ENCODE assay signal across 8 cellular contexts in the genomic region with DNA sequence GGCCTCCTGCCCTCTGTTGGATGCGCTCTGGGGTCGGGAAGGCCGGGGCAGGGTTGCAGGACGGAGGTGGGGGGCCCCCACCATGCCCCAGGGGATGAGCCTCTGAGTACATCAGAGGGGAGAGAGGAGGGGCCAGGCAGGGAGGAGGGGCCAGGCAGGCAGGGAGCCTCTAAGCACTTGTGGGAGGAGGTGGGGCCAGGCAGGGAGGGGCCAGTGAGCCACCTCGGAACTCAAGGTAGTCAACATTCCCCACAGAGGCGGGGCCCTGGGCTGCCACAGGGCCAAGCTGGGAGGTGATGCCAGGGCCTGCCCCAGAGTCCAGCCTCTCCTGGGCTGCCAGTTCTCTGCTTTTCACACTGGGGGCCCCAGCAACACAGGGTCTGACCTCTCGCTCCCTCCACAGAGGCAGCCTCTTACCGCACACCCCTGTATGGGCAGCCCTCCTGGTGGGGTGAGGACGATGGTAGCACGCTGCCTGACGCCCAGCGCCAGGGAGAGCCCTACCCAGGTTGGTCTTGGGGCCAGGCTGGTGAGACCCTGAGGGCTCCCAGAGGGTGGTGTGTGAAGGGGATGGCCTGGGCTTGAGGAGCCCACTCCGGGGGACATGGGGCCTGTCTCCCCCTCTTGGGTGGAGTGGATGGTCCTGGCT.
DNase-seq lines count a peak whose midpoint lies in the region; ATAC-seq and TF ChIP-seq lines count a peak whose summit lies in the region.

No MANE protein-coding gene starts in this region.

- ATAC-seq in GM21367 (IDR thresholded peaks at IDR 0.05; ENCODE audit: unreplicated experiment) = no peak

- no peak for TF ChIP-seq CTCF in epithelial cell of esophagus (IDR thresholded peaks at IDR 0.05; ENCODE audit: insufficient read depth, low read depth, low read length, missing control alignments)

- peak; percentile 31 for DNase-seq in NCI-H748 (lab: John Stamatoyannopoulos, UW; ENCODE audit: unreplicated experiment)
- DNase-seq in NCI-H748 treated with DMSO at 0.1 percent for 48 hours (lab: John Stamatoyannopoulos, UW) = no peak
- peak; percentile 58 for DNase-seq in NCI-H345 (lab: John Stamatoyannopoulos, UW)
- peak; percentile 93 for DNase-seq in epithelial cell of esophagus (ENCODE audit: low read depth)
- peak; percentile 46 for DNase-seq in stimulated activated CD8-positive, alpha-beta memory T cell treated with anti-CD3 and anti-CD28 coated beads, Interleukin-4, amount 100 ng/mL, for 48 hours
- DNase-seq in amygdala (lab: John Stamatoyannopoulos, UW) = no peak
- no peak for DNase-seq in NOMO-1 treated with DMSO at 0.1 percent for 48 hours (lab: John Stamatoyannopoulos, UW; ENCODE audit: unreplicated experiment)

- no peak overlapping the region for H3K4me3 ChIP-seq in epithelial cell of esophagus (ENCODE audit: low read length)

Comparison
In these comparisons a context has a peak if more than half of its experiments do, and no peak if none do; other contexts are left out.
1. DNase-seq: peak in NCI-H748 (single experiment), NCI-H345 (single experiment), epithelial cell of esophagus (single experiment) and stimulated activated CD8-positive, alpha-beta memory T cell treated with anti-CD3 and anti-CD28 coated beads, Interleukin-4, amount 100 ng/mL, for 48 hours (single experiment); none in NCI-H748 treated with DMSO at 0.1 percent for 48 hours (single experiment), amygdala (0 of 56) and NOMO-1 treated with DMSO at 0.1 percent for 48 hours (single experiment).